Comparison of ENCODE assay signal across 8 cellular contexts in the genomic region with DNA sequence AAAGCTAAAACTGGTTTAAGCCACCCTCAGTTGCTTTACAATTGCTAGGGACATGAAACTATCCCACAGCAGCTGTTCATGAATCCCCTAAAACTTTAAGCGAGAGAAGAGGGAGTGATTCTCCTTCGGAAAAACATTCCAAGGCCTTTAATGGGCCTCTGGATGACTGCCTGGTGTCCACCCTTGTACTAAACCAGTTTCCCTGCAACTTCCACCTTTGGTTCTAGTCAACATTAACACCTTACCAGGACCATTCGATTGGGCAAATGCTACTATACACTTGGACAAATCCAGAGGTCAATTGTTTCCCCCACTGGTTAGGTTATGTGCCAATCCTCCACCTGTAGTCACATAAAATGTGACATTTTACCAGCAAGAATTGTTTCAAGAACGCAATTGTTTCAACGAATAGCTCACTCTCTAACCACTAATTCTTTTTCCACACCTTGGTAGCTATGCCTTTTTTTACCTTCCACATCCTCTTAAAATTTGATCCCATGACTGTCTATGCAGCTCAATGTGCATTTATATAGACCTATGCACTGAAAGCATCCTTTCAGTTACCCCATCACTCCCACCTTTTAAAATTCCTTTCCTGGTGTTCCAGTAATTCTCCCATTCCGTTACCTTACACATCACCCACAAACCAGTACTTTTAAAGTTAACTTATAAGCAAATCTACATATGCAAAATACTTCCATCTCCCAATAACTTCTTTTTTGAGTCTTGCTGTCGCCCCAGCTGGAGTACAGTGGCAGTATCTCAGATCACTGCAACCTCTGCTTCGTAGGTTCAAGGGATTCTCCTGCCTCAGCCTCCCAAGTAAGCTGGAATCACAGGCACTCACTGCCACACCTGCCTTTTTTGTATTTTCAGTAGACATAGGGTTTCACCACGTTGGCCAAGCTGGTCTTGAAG. TPM values are rescaled to one million over a fixed set of nuclear protein-coding genes. Genes with fewer than 3 reads are reported as not detected.
DNase-seq lines count a peak whose midpoint lies in the region; ATAC-seq, FAIRE-seq and TF ChIP-seq lines count a peak whose summit lies in the region.

No MANE protein-coding gene starts in this region.

- no peak for DNase-seq in Calu3
- no peak for DNase-seq in Panc1 (ENCODE audit: low read depth, low spot score)
- DNase-seq in erythroblast (lab: John Stamatoyannopoulos, UW): no peak
- DNase-seq in progenitor cell of endocrine pancreas (ENCODE audit: low spot score, unreplicated experiment): no peak
- no peak for DNase-seq in D721Med (ENCODE audit: insufficient read length, low spot score)
- no peak for DNase-seq in neuronal stem cell (ENCODE audit: low spot score)
- no peak for DNase-seq in NCI-H524 treated with DMSO at 0.1 percent for 48 hours (lab: John Stamatoyannopoulos, UW)

- H3K27ac Mint-ChIP-seq in Calu3 (ENCODE audit: unreplicated experiment): peak overlapping the region; percentile 89
- peak overlapping the region; percentile 60 for H3K27ac Mint-ChIP-seq in progenitor cell of endocrine pancreas

- peak; percentile 78 for TF ChIP-seq POLR2A in erythroblast (IDR thresholded peaks at IDR 0.05; ENCODE audit: low read length)

- no peak overlapping the region for H3K18ac ChIP-seq in neuronal stem cell (ENCODE audit: low read length)

- H3K4me1 Mint-ChIP-seq in Calu3 (ENCODE audit: low read depth, unreplicated experiment) (peaks cover 54% of the 10 kb centered on the region), progenitor cell of endocrine pancreas (ENCODE audit: low read depth) (peaks cover 37% of the 10 kb centered on the region)

- no peak overlapping the region for H3K23ac ChIP-seq in neuronal stem cell (ENCODE audit: low read depth, low read length, poor library complexity)

- H3K27ac ChIP-seq in Panc1 (ENCODE audit: low read length): peak overlapping the region; percentile 70
- H3K27ac ChIP-seq in neuronal stem cell (replicated peaks; ENCODE audit: low read length): no peak overlapping the region

- no peak overlapping the region for H2BK120ac ChIP-seq in neuronal stem cell (ENCODE audit: low read depth, low read length)

- in situ Hi-C loops in Panc1 (cut with HindIII; ENCODE audit: low pct_unique_long_range_greater_than_20kb, low sequenced_read_pairs): no loop called here

- intact Hi-C loops in Calu3 (cut with micrococcal nuclease; ENCODE audit: unreplicated experiment): no loop called here
- intact Hi-C loops in Panc1 (cut with micrococcal nuclease; ENCODE audit: unreplicated experiment): no loop called here

- CTCF ChIA-PET in Calu3 (lab: Charles Lee) (interaction anchor here (0.6 to 1.9 kb wide), 3 partner anchors 8 to 59 kb away, joined by 3 to 10 read pairs (median 3); no protein-coding TSS in a partner anchor), Panc1 (lab: Charles Lee) (no interaction called here)

- H3K27me3 Mint-ChIP-seq in Calu3 (ENCODE audit: unreplicated experiment) (peaks cover 13% of the 10 kb centered on the region), progenitor cell of endocrine pancreas (no peaks in the 10 kb centered on the region)

- no peak overlapping the region for H2BK15ac ChIP-seq in neuronal stem cell (ENCODE audit: low read length)

- H3K4me2 ChIP-seq in neuronal stem cell (ENCODE audit: insufficient read depth, low read length, poor library complexity, severe bottlenecking): no peak overlapping the region

- peak overlapping the region; percentile 29 to 52 for H3K4me3 ChIP-seq in Panc1 (ENCODE audit: low read depth in 2 of 2, low read length in 2 of 2)
- peak overlapping the region in 1 of 2 donors; percentile 67 for H3K4me3 ChIP-seq in neuronal stem cell (ENCODE audit: low read length in 2 of 2)

- no peak for ATAC-seq in Panc1
- ATAC-seq in HG03039 (IDR thresholded peaks at IDR 0.05; ENCODE audit: unreplicated experiment): no peak

- H3K9me3 Mint-ChIP-seq in Calu3 (ENCODE audit: low read depth, unreplicated experiment): no peaks in the 10 kb centered on the region
- H3K9me3 Mint-ChIP-seq in progenitor cell of endocrine pancreas (ENCODE audit: low read depth): no peaks in the 10 kb centered on the region

- no peak overlapping the region for H4K91ac ChIP-seq in neuronal stem cell (ENCODE audit: low read depth, low read length, poor library complexity)

- no peak overlapping the region for H4K8ac ChIP-seq in neuronal stem cell (ENCODE audit: low read depth, low read length)

- H3K36me3 ChIP-seq in Panc1 (ENCODE audit: control insufficient read depth, insufficient read depth, low read length): peaks cover 15% of the 10 kb centered on the region
- peaks cover 18 to 37% of the 10 kb centered on the region in 2 donors for H3K36me3 ChIP-seq in neuronal stem cell (replicated peaks in 1 of 2; ENCODE audit: control insufficient read depth in 2 of 2, insufficient read depth in 2 of 2, low read length in 2 of 2)

- peaks cover 70% of the 10 kb centered on the region for H3K36me3 Mint-ChIP-seq in Calu3 (ENCODE audit: insufficient read depth, unreplicated experiment)
- H3K36me3 Mint-ChIP-seq in progenitor cell of endocrine pancreas (ENCODE audit: insufficient read depth): peaks cover 35% of the 10 kb centered on the region

- H3K4me1 ChIP-seq in Panc1 (ENCODE audit: control insufficient read depth, insufficient read depth, low read length) (peaks cover 29% of the 10 kb centered on the region), neuronal stem cell (ENCODE audit: control insufficient read depth in 2 of 2, insufficient read depth in 1 of 2, low read depth in 1 of 2, low read length in 2 of 2) (peaks cover 5 to 7% of the 10 kb centered on the region in 2 donors)

- no peaks in the 10 kb centered on the region for H3K27me3 ChIP-seq in Panc1 (ENCODE audit: control insufficient read depth, insufficient read depth, low read length)
- no peaks in the 10 kb centered on the region for H3K27me3 ChIP-seq in neuronal stem cell (ENCODE audit: control insufficient read depth in 3 of 3, insufficient read depth in 3 of 3, low read depth in 1 of 3, low read length in 3 of 3)

- no peak overlapping the region for H3K14ac ChIP-seq in neuronal stem cell (ENCODE audit: low read length)

- 100% methylated on average over 1 of the region's 9 CpGs; no CpG with 5 or more reads in 1 of the 2 donors for WGBS in neuronal stem cell (ENCODE audit: extremely low coverage in 2 of 2, insufficient read length in 2 of 2, insufficient replicate concordance in 1 of 2), 2 donors

- H2AFZ ChIP-seq in neuronal stem cell (ENCODE audit: low read length): no peak overlapping the region

- POLR2A ChIA-PET in Panc1 (lab: Charles Lee): interaction anchor here (0.6 to 2.1 kb wide), 5 partner anchors 8 to 369 kb away, joined by 3 to 14 read pairs (median 5); no protein-coding TSS in a partner anchor

- H3K4ac ChIP-seq in neuronal stem cell (ENCODE audit: low read length): no peak overlapping the region

- H3K9me3 ChIP-seq in Panc1 (ENCODE audit: control insufficient read depth, insufficient read depth, low read depth, low read length) (no peaks in the 10 kb centered on the region), neuronal stem cell (replicated peaks in 1 of 2; ENCODE audit: control insufficient read depth in 2 of 2, insufficient read depth in 1 of 2, low read depth in 1 of 2, low read length in 2 of 2) (no peaks in the 10 kb centered on the region)

- no peak for TF ChIP-seq CTCF in Calu3 (IDR thresholded peaks at IDR 0.05; ENCODE audit: unreplicated experiment)
- no peak for TF ChIP-seq CTCF in Panc1 (IDR thresholded peaks at IDR 0.05)
- no peak for TF ChIP-seq CTCF in progenitor cell of endocrine pancreas (IDR thresholded peaks at IDR 0.05; ENCODE audit: unreplicated experiment)
- no peak for TF ChIP-seq CTCF in D721Med (IDR thresholded peaks at IDR 0.05; ENCODE audit: insufficient read depth, missing control alignments)

- no peak overlapping the region for H2BK5ac ChIP-seq in neuronal stem cell (ENCODE audit: low read length)

- no peak overlapping the region for H2BK12ac ChIP-seq in neuronal stem cell (ENCODE audit: low read length)

- H3K79me1 ChIP-seq in neuronal stem cell (ENCODE audit: low read depth, low read length): peaks cover 7% of the 10 kb centered on the region

- no peak overlapping the region for H2AK5ac ChIP-seq in neuronal stem cell (ENCODE audit: low read depth, low read length)

- no peak for FAIRE-seq in D721Med (lab: Jason Lieb, UNC)

- BruUV-seq in Calu3 (replicated peaks; lab: Mats Ljungman, UMichigan) (no TSS peak), Panc1 (replicated peaks; lab: Mats Ljungman, UMichigan) (no TSS peak)

- H3K9ac ChIP-seq in neuronal stem cell (ENCODE audit: low read depth, low read length, poor library complexity): no peak overlapping the region

- H3K4me3 Mint-ChIP-seq in Calu3 (ENCODE audit: low read depth, unreplicated experiment) (peak overlapping the region; percentile 63), progenitor cell of endocrine pancreas (ENCODE audit: low read depth) (peak overlapping the region; percentile 22)

RNA-seq across cellular contexts. Expression of gene UBC, which starts 3.6 kb away (rescaled TPM):
- total RNA-seq in Calu3 (2022) (1,247 and 1,434 TPM in 2 replicates), Panc1 (2021; ENCODE audit: unreplicated experiment) (1,725 TPM), progenitor cell of endocrine pancreas (630 and 645 TPM in 2 replicates)
- polyA plus RNA-seq in Panc1 (2012; ENCODE audit: insufficient read length): 2,683 TPM
- 841 TPM for polyA plus RNA-seq in neuronal stem cell (2013, experiment 1 of 2)
- polyA plus RNA-seq in neuronal stem cell (2013, experiment 2 of 2): 847 TPM

RNA-seq across cellular contexts. Expression of gene SCARB1, which starts 47.2 kb away (rescaled TPM):
- total RNA-seq in Calu3 (2022) (51.6 and 57.5 TPM in 2 replicates), Panc1 (2021; ENCODE audit: unreplicated experiment) (359 TPM), progenitor cell of endocrine pancreas (20.6 and 21.5 TPM in 2 replicates)
- polyA plus RNA-seq in Panc1 (2012; ENCODE audit: insufficient read length): 1,007 TPM
- polyA plus RNA-seq in neuronal stem cell (2013, experiment 1 of 2): 15.5 TPM
- polyA plus RNA-seq in neuronal stem cell (2013, experiment 2 of 2): 15.7 TPM
